ENCODE assay signal across 20 cellular contexts in the genomic region with DNA sequence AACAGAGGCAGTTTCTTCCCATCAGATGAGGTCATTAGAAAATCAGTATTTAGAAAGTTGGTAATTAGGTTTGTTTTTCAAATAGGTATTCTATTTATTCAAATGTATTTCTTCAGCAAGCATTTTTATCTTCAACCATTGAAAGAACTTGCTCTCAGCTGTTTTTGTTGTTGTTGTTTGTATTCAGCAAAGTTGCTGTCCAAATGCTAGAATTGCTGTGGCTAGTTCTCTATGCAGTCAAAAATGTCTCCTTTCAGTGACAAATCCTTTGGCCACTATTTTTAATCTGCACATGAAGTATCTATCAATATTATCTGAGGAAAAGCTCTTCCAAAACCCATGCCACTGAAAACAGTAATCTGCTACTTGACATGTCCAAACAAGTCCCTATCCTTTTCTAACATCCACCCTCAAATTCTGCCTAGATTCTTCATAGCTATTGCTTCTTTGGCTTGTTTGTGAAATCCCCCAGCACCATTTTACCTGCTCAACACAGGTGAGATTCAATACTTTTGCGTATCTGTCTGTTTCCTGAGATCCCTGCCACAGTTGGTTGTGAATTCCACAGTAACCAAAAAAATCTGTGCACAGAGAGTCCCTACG.
A peak's percentile ranks its signal among the peaks of the same experiment; 100 is the strongest.
DNase-seq lines count a peak whose midpoint lies in the region; ATAC-seq, FAIRE-seq and TF ChIP-seq lines count a peak whose summit lies in the region.
"Had no signal": no experiment of that assay in that cellular context is flagged by ENCODE, and none has a peak within 500 bp of the region (broad histone marks: within the 10 kb centered on the region; RNA-seq: fewer than 3 reads in every experiment).

No MANE protein-coding gene starts in this region.

- no peak overlapping the region for H3K9ac ChIP-seq in HUES6 (ENCODE audit: low read length)
- no peak overlapping the region for H3K9ac ChIP-seq in astrocyte (ENCODE audit: low read length)
- H3K9ac ChIP-seq in iPS-20b (ENCODE audit: low read depth, low read length): no peak overlapping the region

- H3K27me3 ChIP-seq in GM23338 (ENCODE audit: insufficient read depth) (no peaks in the 10 kb centered on the region), HUES6 (ENCODE audit: control insufficient read depth, insufficient read depth, low read length) (no peaks in the 10 kb centered on the region), astrocyte (ENCODE audit: insufficient read depth, low read length) (no peaks in the 10 kb centered on the region), iPS-20b (ENCODE audit: insufficient read depth, low read length) (no peaks in the 10 kb centered on the region)
- no peaks in the 10 kb centered on the region for H3K27me3 ChIP-seq in effector memory CD4-positive, alpha-beta T cell (replicated peaks; ENCODE audit: control insufficient read depth, insufficient read depth, low read length, poor library complexity, severe bottlenecking)
- H3K27me3 ChIP-seq: SJCRH30 had no signal

- H3K9me3 Mint-ChIP-seq in GM23338 (no peaks in the 10 kb centered on the region; the same call in 2 of the 3 replicates), astrocyte (ENCODE audit: unreplicated experiment) (no peaks in the 10 kb centered on the region)

- H3K36me3 Mint-ChIP-seq in GM23338 (ENCODE audit: low read depth) (no peaks in the 10 kb centered on the region; the same call in 2 of the 3 replicates), astrocyte (ENCODE audit: low read depth, unreplicated experiment) (no peaks in the 10 kb centered on the region)
- H3K36me3 Mint-ChIP-seq: CD4-positive, alpha-beta memory T cell had no signal

- H3K9me3 ChIP-seq in HUES6 (ENCODE audit: control insufficient read depth, insufficient read depth, low read depth, low read length): no peaks in the 10 kb centered on the region
- H3K9me3 ChIP-seq in astrocyte (ENCODE audit: insufficient read depth, low read depth, low read length): no peaks in the 10 kb centered on the region
- H3K9me3 ChIP-seq in iPS-20b (ENCODE audit: insufficient read depth, low read depth, low read length): 0 out of 2 replicates have a peak, but pooled peaks cover 4% of the 10 kb centered on the region
- H3K9me3 ChIP-seq in effector memory CD4-positive, alpha-beta T cell (ENCODE audit: control insufficient read depth, low read length): no peaks in the 10 kb centered on the region
- H3K9me3 ChIP-seq: SJCRH30 had no signal

- peaks cover 16% of the 10 kb centered on the region for H3K4me1 ChIP-seq in GM23338 (ENCODE audit: insufficient read depth)
- H3K4me1 ChIP-seq in HUES6 (ENCODE audit: control insufficient read depth, insufficient read depth, low read length): peaks cover 7% of the 10 kb centered on the region; the same call in 1 of the 2 replicates
- H3K4me1 ChIP-seq in astrocyte (ENCODE audit: insufficient read depth, low read length): no peaks in the 10 kb centered on the region
- H3K4me1 ChIP-seq in iPS-20b (ENCODE audit: insufficient read depth, low read length): 0 out of 2 replicates have a peak, but pooled peaks cover 2% of the 10 kb centered on the region
- no peaks in the 10 kb centered on the region for H3K4me1 ChIP-seq in effector memory CD4-positive, alpha-beta T cell (ENCODE audit: control insufficient read depth, insufficient read depth, low read length, poor library complexity, severe bottlenecking)
- H3K4me1 ChIP-seq: SJCRH30 had no signal

- no peak overlapping the region for H3K4me3 ChIP-seq in GM23338
- no peak overlapping the region for H3K4me3 ChIP-seq in HUES6 (ENCODE audit: low read depth, low read length)
- no peak overlapping the region for H3K4me3 ChIP-seq in astrocyte (ENCODE audit: insufficient read depth, low read depth, low read length)
- H3K4me3 ChIP-seq in iPS-20b (ENCODE audit: low read length): no peak overlapping the region
- H3K4me3 ChIP-seq in effector memory CD4-positive, alpha-beta T cell (ENCODE audit: insufficient read depth, low read depth, low read length, poor library complexity, severe bottlenecking): no peak overlapping the region
- H3K4me3 ChIP-seq: SJCRH30 had no signal

- H3K4me2 ChIP-seq in GM23338: no peak overlapping the region
- no peak overlapping the region for H3K4me2 ChIP-seq in astrocyte (ENCODE audit: low read length)

- no peak for TF ChIP-seq CTCF in GM23338 (conservative IDR thresholded peaks at IDR 0.05; ENCODE audit: low read depth in 2 of 2)
- TF ChIP-seq CTCF in astrocyte (IDR thresholded peaks at IDR 0.05; ENCODE audit: insufficient read depth, low read depth, low read length): no peak

- no peaks in the 10 kb centered on the region for H3K9me2 ChIP-seq in GM23338 (ENCODE audit: insufficient read depth)

- H3K4me3 Mint-ChIP-seq in GM23338 (no peak overlapping the region), astrocyte (ENCODE audit: unreplicated experiment) (no peak overlapping the region)
- H3K4me3 Mint-ChIP-seq: B cell; CD4-positive, alpha-beta memory T cell had no signal

- DNase-seq in GM23338 (ENCODE audit: low spot score) (peak; percentile 37), astrocyte (ENCODE audit: low read depth) (no peak), NCI-H2107 (lab: John Stamatoyannopoulos, UW) (no peak), sciatic nerve (ENCODE audit: low spot score) (no peak), NCI-H2196 (lab: John Stamatoyannopoulos, UW; ENCODE audit: unreplicated experiment) (no peak)
- DNase-seq in effector memory CD4-positive, alpha-beta T cell: no peak
- DNase-seq: CD4-positive, alpha-beta memory T cell; HCEC 1CT; MV-4-11; NCI-H1436; NCI-H2029; NCI-H226; NCI-H526; SJCRH30; SW 1271 had no signal

- H3K27me3 Mint-ChIP-seq in GM23338 (ENCODE audit: insufficient read depth, low read depth, poor library complexity) (no peaks in the 10 kb centered on the region), astrocyte (ENCODE audit: low read depth, unreplicated experiment) (no peaks in the 10 kb centered on the region)
- H3K27me3 Mint-ChIP-seq: B cell; CD4-positive, alpha-beta memory T cell had no signal

- H4K20me1 ChIP-seq in GM23338 (replicated peaks; ENCODE audit: insufficient read depth) (no peaks in the 10 kb centered on the region), astrocyte (ENCODE audit: insufficient read depth, low read length) (no peaks in the 10 kb centered on the region)

- FAIRE-seq in astrocyte (lab: Jason Lieb, UNC): no peak
- FAIRE-seq: HTR-8/SVneo had no signal

- H3K79me2 ChIP-seq in GM23338 (replicated peaks; ENCODE audit: insufficient read depth): no peaks in the 10 kb centered on the region
- H3K79me2 ChIP-seq in astrocyte (ENCODE audit: insufficient read depth, low read length): no peaks in the 10 kb centered on the region

- H3K27ac ChIP-seq in GM23338 (ENCODE audit: low read depth) (0 out of 2 replicates have a peak overlapping the region, but pooled peaks have one; percentile 10), HUES6 (ENCODE audit: low read depth, low read length) (peak overlapping the region; percentile 55; the same call in 1 of the 2 replicates), astrocyte (ENCODE audit: low read depth, low read length) (no peak overlapping the region), iPS-20b (ENCODE audit: low read length) (peak overlapping the region; percentile 1)
- H3K27ac ChIP-seq in effector memory CD4-positive, alpha-beta T cell (ENCODE audit: insufficient read depth, low read length, poor library complexity, severe bottlenecking): no peak overlapping the region
- H3K27ac ChIP-seq: HL-60, SJCRH30 had no signal

- peak overlapping the region; percentile 83; the same call in 1 of the 2 replicates for H3K27ac Mint-ChIP-seq in GM23338
- peak overlapping the region; percentile 21 for H3K27ac Mint-ChIP-seq in astrocyte (ENCODE audit: unreplicated experiment)
- H3K27ac Mint-ChIP-seq: B cell; CD4-positive, alpha-beta memory T cell had no signal

- H3K36me3 ChIP-seq in GM23338 (ENCODE audit: insufficient read depth) (no peaks in the 10 kb centered on the region), HUES6 (ENCODE audit: control insufficient read depth, insufficient read depth, low read length) (no peaks in the 10 kb centered on the region), astrocyte (ENCODE audit: insufficient read depth, low read length) (no peaks in the 10 kb centered on the region), iPS-20b (ENCODE audit: insufficient read depth, low read depth, low read length) (no peaks in the 10 kb centered on the region)
- H3K36me3 ChIP-seq in effector memory CD4-positive, alpha-beta T cell (ENCODE audit: control insufficient read depth, insufficient read depth, low read length): no peaks in the 10 kb centered on the region
- H3K36me3 ChIP-seq: SJCRH30 had no signal

- peaks cover 10% of the 10 kb centered on the region for H3K4me1 Mint-ChIP-seq in GM23338
- peaks cover 10% of the 10 kb centered on the region for H3K4me1 Mint-ChIP-seq in astrocyte (ENCODE audit: low read depth, unreplicated experiment)
- H3K4me1 Mint-ChIP-seq: B cell; CD4-positive, alpha-beta memory T cell had no signal

- intact Hi-C loops in sciatic nerve (cut with DNase I): no loop called here

- no peak for ATAC-seq in GM23338
- no peak for ATAC-seq in sciatic nerve

- no peaks in the 10 kb centered on the region for H3F3A ChIP-seq in GM23338 (replicated peaks; ENCODE audit: low read depth)

- H2AFZ ChIP-seq in GM23338 (peak overlapping the region; percentile 23; the same call in 1 of the 2 replicates), astrocyte (ENCODE audit: low read depth, low read length) (no peak overlapping the region)

TF ChIP-seq in GM23338, 12 proteins besides CTCF, POLR2A, EP300 and RAD21 (continues in another document):
- no peak for TF ChIP-seq ZNF331 (CRISPR knock-in tag; IDR thresholded peaks at IDR 0.05; ENCODE audit: low read depth)

Comparison
In these comparisons a context has a peak if more than half of its experiments do, and no peak if none do; other contexts are left out.
1. H3K27ac ChIP-seq: peak in GM23338 (single experiment), HUES6 (single experiment) and iPS-20b (single experiment); none in astrocyte (single experiment) and effector memory CD4-positive, alpha-beta T cell (single experiment).